ENCODE assay signal across 10 cellular contexts in the genomic region with DNA sequence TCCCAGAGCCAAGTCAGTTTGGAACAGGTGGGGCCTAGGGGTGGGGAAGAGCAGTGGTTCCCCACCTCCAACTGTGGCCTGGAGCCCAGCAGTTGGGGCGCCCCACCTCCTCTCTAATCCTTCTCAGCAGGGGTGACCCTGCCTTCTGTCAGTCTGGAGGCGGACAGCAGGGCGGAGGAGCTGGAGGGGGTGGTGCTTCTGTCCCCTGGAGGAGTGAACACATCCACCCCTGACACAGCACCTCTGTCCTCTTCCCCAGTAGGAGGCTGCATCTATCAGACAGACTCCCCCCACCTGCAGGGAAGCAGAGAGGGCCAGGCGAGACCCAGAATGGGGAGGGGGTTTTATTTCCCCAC.
DNase-seq lines count a peak whose midpoint lies in the region; TF ChIP-seq lines count a peak whose summit lies in the region.
"Had no signal": no experiment of that assay in that cellular context is flagged by ENCODE, and none has a peak within 500 bp of the region (broad histone marks: within the 10 kb centered on the region; RNA-seq: fewer than 3 reads in every experiment).

No MANE protein-coding gene starts in this region.

- BruUV-seq in MCF 10A (replicated peaks; lab: Mats Ljungman, UMichigan) = no TSS peak

- no peaks in the 10 kb centered on the region for H3K4me1 Mint-ChIP-seq in MCF 10A (ENCODE audit: insufficient read depth, unreplicated experiment)
- peaks cover 51% of the 10 kb centered on the region for H3K4me1 Mint-ChIP-seq in mesothelial cell of epicardium

- POLR2A ChIA-PET in MCF 10A (lab: Yijun Ruan, JAX) = no interaction called here

- H3K4me3 Mint-ChIP-seq in MCF 10A (ENCODE audit: unreplicated experiment) (no peak overlapping the region), mesothelial cell of epicardium (no peak overlapping the region)

- H3K36me3 Mint-ChIP-seq in MCF 10A (ENCODE audit: insufficient read depth, unreplicated experiment) (peaks cover 5% of the 10 kb centered on the region), mesothelial cell of epicardium (peaks cover 4% of the 10 kb centered on the region)

- H3K27ac Mint-ChIP-seq in MCF 10A (ENCODE audit: low read depth, unreplicated experiment) (no peak overlapping the region), mesothelial cell of epicardium (peak overlapping the region; percentile 89)

- no peaks in the 10 kb centered on the region for H3K9me3 Mint-ChIP-seq in MCF 10A (ENCODE audit: unreplicated experiment)
- no peaks in the 10 kb centered on the region for H3K9me3 Mint-ChIP-seq in mesothelial cell of epicardium

- H3K9ac ChIP-seq in duodenal mucosa (ENCODE audit: low read depth in 1 of 2, low read length in 2 of 2) = peak overlapping the region in 1 of 2 donors; percentile 9

- intact Hi-C loops in breast epithelium (cut with DNase I; ENCODE audit: low total_unique reads) (no loop called here), MCF 10A (cut with micrococcal nuclease) (loop anchor here (10.0 kb wide), 1 partner anchor 159 kb away; no protein-coding TSS in a partner anchor), uterus (cut with DNase I; ENCODE audit: low total_unique reads) (loop anchor here (5.0 to 10.0 kb wide), 3 partner anchors 51 to 213 kb away; a partner anchor contains a TSS)

- H3K4me3 ChIP-seq in breast epithelium = peak overlapping the region in 1 of 3 donors; percentile 39
- H3K4me3 ChIP-seq in duodenal mucosa (ENCODE audit: low read depth in 1 of 2, low read length in 2 of 2) = no peak overlapping the region
- peak overlapping the region in 1 of 2 donors; percentile 6 for H3K4me3 ChIP-seq in uterus

- H3K4me1 ChIP-seq in breast epithelium = peaks cover 22 to 43% of the 10 kb centered on the region in 2 donors
- peaks cover 67 to 72% of the 10 kb centered on the region in 2 donors for H3K4me1 ChIP-seq in duodenal mucosa (ENCODE audit: control insufficient read depth in 1 of 2, insufficient read depth in 2 of 2, low read length in 2 of 2)
- H3K4me1 ChIP-seq in uterus = peaks cover 45% of the 10 kb centered on the region in 2 donors

- no peak for TF ChIP-seq CTCF in breast epithelium (IDR thresholded peaks at IDR 0.05)
- no peak for TF ChIP-seq CTCF in MCF 10A (IDR thresholded peaks at IDR 0.05; ENCODE audit: unreplicated experiment)
- TF ChIP-seq CTCF in mesothelial cell of epicardium (IDR thresholded peaks at IDR 0.05; ENCODE audit: unreplicated experiment) = no peak
- TF ChIP-seq CTCF in uterus (IDR thresholded peaks at IDR 0.05) = peak in 2 of 4 experiments; percentile 3 to 10

- no peak for TF ChIP-seq POLR2A in breast epithelium (IDR thresholded peaks at IDR 0.05)
- peak; percentile 25 to 40 for TF ChIP-seq POLR2A in uterus (IDR thresholded peaks at IDR 0.05)

- CTCF ChIA-PET in MCF 10A (lab: Yijun Ruan, JAX) = interaction anchor here (0.9 kb wide), 1 partner anchor 216 kb away, joined by 3 read pairs; no protein-coding TSS in a partner anchor

- peak overlapping the region; percentile 85 to 95 for H3K27ac ChIP-seq in breast epithelium
- H3K27ac ChIP-seq in duodenal mucosa (ENCODE audit: low read depth, low read length) = peak overlapping the region; percentile 71
- H3K27ac ChIP-seq in uterus = peak overlapping the region; percentile 85 to 95

- H3K27me3 ChIP-seq in breast epithelium (no peaks in the 10 kb centered on the region), duodenal mucosa (ENCODE audit: control insufficient read depth in 1 of 2, insufficient read depth in 2 of 2, low read length in 2 of 2) (no peaks in the 10 kb centered on the region), uterus (no peaks in the 10 kb centered on the region)
- H3K27me3 ChIP-seq: BE2C had no signal

- H3K9me3 ChIP-seq in breast epithelium = no peaks in the 10 kb centered on the region
- H3K9me3 ChIP-seq in duodenal mucosa (ENCODE audit: control insufficient read depth in 1 of 2, low read length in 2 of 2) = no peaks in the 10 kb centered on the region
- H3K9me3 ChIP-seq in uterus = no peaks in the 10 kb centered on the region
- H3K9me3 ChIP-seq: BE2C had no signal

- no peak for DNase-seq in breast epithelium (ENCODE audit: low spot score in 2 of 2)
- no peak for DNase-seq in MCF 10A (ENCODE audit: unreplicated experiment)
- no peak for DNase-seq in mesothelial cell of epicardium (ENCODE audit: low spot score in 2 of 2, unreplicated experiment in 2 of 2)
- DNase-seq in uterus = peak; percentile 83 to 86
- DNase-seq in effector CD4-positive, alpha-beta T cell = no peak
- no peak for DNase-seq in NCI-H2029 (lab: John Stamatoyannopoulos, UW)
- no peak for DNase-seq in activated effector memory CD4-positive, alpha-beta T cell treated with Interleukin-2 at 50 U/mL for 16 hours
- DNase-seq: activated T-cell treated with anti-CD3 and anti-CD28 coated beads, Interleukin-2, amount 50 U/mL, for 1 hour; BE2C had no signal

- H3K27me3 Mint-ChIP-seq in MCF 10A (ENCODE audit: insufficient read depth, unreplicated experiment) = no peaks in the 10 kb centered on the region
- H3K27me3 Mint-ChIP-seq in mesothelial cell of epicardium (ENCODE audit: low read depth) = no peaks in the 10 kb centered on the region

- H3K36me3 ChIP-seq in breast epithelium = no peaks in the 10 kb centered on the region
- peaks cover 0 to 7% of the 10 kb centered on the region in 2 donors for H3K36me3 ChIP-seq in duodenal mucosa (ENCODE audit: control insufficient read depth in 1 of 2, insufficient read depth in 2 of 2, low read length in 2 of 2)
- no peaks in the 10 kb centered on the region for H3K36me3 ChIP-seq in uterus
- H3K36me3 ChIP-seq: BE2C had no signal

Comparison
In these comparisons a context has a peak if more than half of its experiments do, and no peak if none do; other contexts are left out.
1. DNase-seq: peak in uterus (2 of 2); none in breast epithelium (0 of 2), MCF 10A (single experiment), mesothelial cell of epicardium (0 of 2), effector CD4-positive, alpha-beta T cell (single experiment), NCI-H2029 (single experiment) and activated effector memory CD4-positive, alpha-beta T cell treated with Interleukin-2 at 50 U/mL for 16 hours (single experiment).
2. Peak in every context shown above with its lines, with median percentiles within 50 percentile points of each other: H3K27ac ChIP-seq.